Comparison of ENCODE assay signal across 31 cellular contexts in the genomic region with DNA sequence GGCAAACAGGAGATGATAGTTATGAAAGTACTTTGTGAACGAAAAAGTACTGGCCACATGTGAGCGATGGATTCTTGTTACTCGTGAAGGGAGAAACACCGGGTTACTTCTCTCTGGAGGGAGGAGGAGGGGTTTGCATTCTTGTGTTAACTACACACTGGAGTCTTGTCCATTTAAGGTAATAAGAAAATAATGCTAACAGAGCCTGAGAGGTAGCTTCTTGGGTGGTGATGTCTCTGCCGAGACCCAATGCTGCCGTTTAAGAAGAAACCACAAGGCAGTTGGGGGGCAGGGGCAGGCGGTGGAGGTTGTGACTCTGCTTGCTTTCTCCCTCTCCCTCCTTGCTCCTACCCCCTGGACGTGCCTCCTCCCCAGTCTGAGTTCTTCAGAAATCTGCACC. TPM values are rescaled to one million over a fixed set of nuclear protein-coding genes. Genes with fewer than 3 reads are reported as not detected.
DNase-seq lines count a peak whose midpoint lies in the region; ATAC-seq and TF ChIP-seq lines count a peak whose summit lies in the region.
"Had no signal": no experiment of that assay in that cellular context is flagged by ENCODE, and none has a peak within 500 bp of the region (broad histone marks: within the 10 kb centered on the region; RNA-seq: fewer than 3 reads in every experiment).

No MANE protein-coding gene starts in this region.

- no peak overlapping the region for H2BK120ac ChIP-seq in mesendoderm (ENCODE audit: low read depth, low read length)

- H4K8ac ChIP-seq in mesendoderm (ENCODE audit: low read depth, low read length) = no peak overlapping the region

- H3K79me1 ChIP-seq in mesendoderm (ENCODE audit: low read length) = no peaks in the 10 kb centered on the region

- H3K36me3 ChIP-seq in HUES6 (ENCODE audit: control insufficient read depth, insufficient read depth, low read length) (no peaks in the 10 kb centered on the region), mesendoderm (ENCODE audit: control insufficient read depth, insufficient read depth, low read length) (no peaks in the 10 kb centered on the region)
- H3K36me3 ChIP-seq: cardiac muscle cell, colonic mucosa, upper lobe of right lung had no signal

- DNase-seq in A172 (ENCODE audit: low spot score) (peak; percentile 24), astrocyte of the spinal cord (ENCODE audit: low read depth, low spot score) (peak; percentile 22), mesendoderm (peak; percentile 21), ureter (ENCODE audit: low spot score) (no peak)
- DNase-seq in activated CD4-positive, alpha-beta T cell treated with anti-CD3 and anti-CD28 coated beads, Interleukin-2, amount 50 U/mL, for 1 hour = no peak
- no peak for DNase-seq in effector CD4-positive, alpha-beta T cell
- DNase-seq: 8988T; activated CD4-positive, alpha-beta T cell treated with anti-CD3 and anti-CD28 coated beads for 4 hours; activated CD8-positive, alpha-beta memory T cell treated with anti-CD3 and anti-CD28 coated beads for 24 hours; activated T-cell treated with anti-CD3 and anti-CD28 coated beads for 4 hours; colonic mucosa; effector memory CD4-positive, alpha-beta T cell; GF-D8; GM23248; islet precursor cell; Karpas-422; MV-4-11; naive thymus-derived CD4-positive, alpha-beta T cell; NCI-H1436; NCI-H2081; NCI-H526; occipital lobe; PC-9; upper lobe of right lung had no signal

- no CpG with 5 or more reads among the region's 8 CpGs for WGBS in mesendoderm (ENCODE audit: extremely low coverage, insufficient coverage, low lambda C conversion rate)

- H2BK5ac ChIP-seq in mesendoderm (ENCODE audit: low read length) = no peak overlapping the region

- H3K18ac ChIP-seq in mesendoderm (ENCODE audit: low read length) = no peak overlapping the region

- H3K4me1 ChIP-seq in HUES6 (ENCODE audit: control insufficient read depth, insufficient read depth, low read length) = peaks cover 10% of the 10 kb centered on the region
- H3K4me1 ChIP-seq in mesendoderm (ENCODE audit: control insufficient read depth, low read depth, low read length) = no peaks in the 10 kb centered on the region
- H3K4me1 ChIP-seq: colonic mucosa, upper lobe of right lung had no signal

- H3K4me3 ChIP-seq in HUES6 (ENCODE audit: low read depth, low read length) (no peak overlapping the region), astrocyte of the spinal cord (ENCODE audit: low read depth, low read length) (no peak overlapping the region), mesendoderm (ENCODE audit: low read length) (no peak overlapping the region)
- H3K4me3 ChIP-seq: cardiac muscle cell, colonic mucosa, GM23248, PC-9, upper lobe of right lung had no signal

- H3K79me2 ChIP-seq in mesendoderm (ENCODE audit: control insufficient read depth, insufficient read depth, low read length) = no peaks in the 10 kb centered on the region

- TF ChIP-seq CTCF in astrocyte of the spinal cord (IDR thresholded peaks at IDR 0.05; ENCODE audit: low read depth, low read length) = no peak

- H3K56ac ChIP-seq in mesendoderm (ENCODE audit: low read length) = no peak overlapping the region

- H3K27me3 ChIP-seq in HUES6 (ENCODE audit: control insufficient read depth, insufficient read depth, low read length) (no peaks in the 10 kb centered on the region), mesendoderm (ENCODE audit: insufficient read depth, low read length, poor library complexity) (no peaks in the 10 kb centered on the region)
- H3K27me3 ChIP-seq: colonic mucosa, upper lobe of right lung had no signal

- H3K9ac ChIP-seq in HUES6 (ENCODE audit: low read length) (peak overlapping the region; percentile 39), mesendoderm (ENCODE audit: low read length) (no peak overlapping the region)
- H3K9ac ChIP-seq: GM23248 had no signal

- in situ Hi-C loops in astrocyte of the spinal cord (cut with HindIII; ENCODE audit: low sequenced_read_pairs) = no loop called here

- H3K9me3 ChIP-seq in HUES6 (ENCODE audit: control insufficient read depth, insufficient read depth, low read depth, low read length) = no peaks in the 10 kb centered on the region
- H3K9me3 ChIP-seq: colonic mucosa, upper lobe of right lung had no signal

- no peak overlapping the region for H2BK15ac ChIP-seq in mesendoderm (replicated peaks; ENCODE audit: low read depth)

- no peak overlapping the region for H3K23ac ChIP-seq in mesendoderm (ENCODE audit: low read length)

- no peak overlapping the region for H2AK5ac ChIP-seq in mesendoderm (ENCODE audit: low read length)

- H4K5ac ChIP-seq in mesendoderm (ENCODE audit: low read length) = no peak overlapping the region

- no peak for ATAC-seq in GM21381 (IDR thresholded peaks at IDR 0.05; ENCODE audit: unreplicated experiment)
- ATAC-seq: activated naive CD4-positive, alpha-beta T cell treated with anti-CD3 and anti-CD28 coated beads, Interleukin-2, amount 50 U/mL, for 72 hours; Right ventricle myocardium inferior; stimulated activated effector memory CD8-positive, alpha-beta T cell treated with anti-CD3 and anti-CD28 coated beads, Interleukin-12 subunit alpha, Interleukin-12 subunit beta, amount 100 ng/mL, for 72 hours; upper lobe of right lung had no signal

- H3K27ac ChIP-seq in HUES6 (ENCODE audit: low read depth, low read length) (no peak overlapping the region), mesendoderm (ENCODE audit: low read depth, low read length) (no peak overlapping the region)
- H3K27ac ChIP-seq: cardiac muscle cell, colonic mucosa, epithelial cell of prostate, GM23248, PC-9, upper lobe of right lung had no signal

- no peak overlapping the region for H3K4me2 ChIP-seq in mesendoderm (ENCODE audit: low read length)
- H3K4me2 ChIP-seq: PC-9 had no signal

- H3K4ac ChIP-seq in mesendoderm (ENCODE audit: low read depth, low read length) = no peak overlapping the region

RNA-seq across cellular contexts. Expression of gene KALRN, which starts 59.6 kb away (rescaled TPM):
- total RNA-seq in A172 (2014; rRNA removed; shearing (Covaris generic)) = 9.5 and 13.2 TPM in 2 replicates
- polyA plus RNA-seq in mesendoderm (2013, experiment 1 of 2) = 6.2 TPM
- polyA plus RNA-seq in mesendoderm (2013, experiment 2 of 2) = 5.8 TPM
- total RNA-seq in ureter = 54.7 TPM

Comparison
In these comparisons a context has a peak if more than half of its experiments do, and no peak if none do; other contexts are left out.
1. DNase-seq: peak in A172 (single experiment), astrocyte of the spinal cord (single experiment) and mesendoderm (single experiment); none in activated CD4-positive, alpha-beta T cell treated with anti-CD3 and anti-CD28 coated beads, Interleukin-2, amount 50 U/mL, for 1 hour (single experiment), effector CD4-positive, alpha-beta T cell (single experiment) and ureter (single experiment).